In genomic region chr2:192243488-192243887, GRCh38 we compare ENCODE assay signal across 23 cellular contexts. TPM values are rescaled to one million over a fixed set of nuclear protein-coding genes. Genes with fewer than 3 reads are reported as not detected.
DNase-seq lines count a peak whose midpoint lies in the region; ATAC-seq, FAIRE-seq and TF ChIP-seq lines count a peak whose summit lies in the region.
"Had no signal": no experiment of that assay in that cellular context is flagged by ENCODE, and none has a peak within 500 bp of the region (broad histone marks: within the 10 kb centered on the region; RNA-seq: fewer than 3 reads in every experiment).

No MANE protein-coding gene starts in this region.

- no peak overlapping the region for H3K27ac Mint-ChIP-seq in activated T-cell treated with anti-CD3 and anti-CD28 coated beads, Interleukin-2, amount 50 U/mL, for 24 hours

- H3K9me3 Mint-ChIP-seq in activated T-cell treated with anti-CD3 and anti-CD28 coated beads, Interleukin-2, amount 50 U/mL, for 24 hours, result no peaks in the 10 kb centered on the region

- ATAC-seq in HG03469 (IDR thresholded peaks at IDR 0.05; ENCODE audit: unreplicated experiment) (no peak), GM18519 (IDR thresholded peaks at IDR 0.05; ENCODE audit: low FRiP score, unreplicated experiment) (no peak)
- ATAC-seq: heart left ventricle, HepG2 had no signal

- H3K27me3 Mint-ChIP-seq in activated T-cell treated with anti-CD3 and anti-CD28 coated beads, Interleukin-2, amount 50 U/mL, for 24 hours, result peaks cover 3% of the 10 kb centered on the region
- H3K27me3 Mint-ChIP-seq: central memory CD8-positive, alpha-beta T cell had no signal

- no peak for TF ChIP-seq CTCF in bronchial epithelial cell (IDR thresholded peaks at IDR 0.05; ENCODE audit: insufficient read depth, low read length, severe bottlenecking)

- FAIRE-seq in HTR-8/SVneo (lab: Jason Lieb, UNC) (peak; percentile 16), bronchial epithelial cell (lab: Jason Lieb, UNC) (no peak)
- FAIRE-seq: GM18507, HepG2 had no signal

- no peak overlapping the region for H3K4me3 ChIP-seq in bronchial epithelial cell (ENCODE audit: low read depth, low read length)
- H3K4me3 ChIP-seq: adrenal gland, heart left ventricle, vagina had no signal

- H3K4me1 Mint-ChIP-seq in activated T-cell treated with anti-CD3 and anti-CD28 coated beads, Interleukin-2, amount 50 U/mL, for 24 hours (ENCODE audit: low read depth), result no peaks in the 10 kb centered on the region
- H3K4me1 Mint-ChIP-seq: central memory CD8-positive, alpha-beta T cell had no signal

- H3K4me3 Mint-ChIP-seq in activated T-cell treated with anti-CD3 and anti-CD28 coated beads, Interleukin-2, amount 50 U/mL, for 24 hours, result no peak overlapping the region
- H3K4me3 Mint-ChIP-seq: central memory CD8-positive, alpha-beta T cell had no signal

- no peaks in the 10 kb centered on the region for H3K36me3 Mint-ChIP-seq in activated T-cell treated with anti-CD3 and anti-CD28 coated beads, Interleukin-2, amount 50 U/mL, for 24 hours (ENCODE audit: low read depth)

- no peaks in the 10 kb centered on the region for H3K36me3 ChIP-seq in bronchial epithelial cell (ENCODE audit: control insufficient read depth, insufficient read depth, low read length)
- H3K36me3 ChIP-seq: adrenal gland, heart left ventricle, neutrophil, vagina had no signal

- DNase-seq in AG20443 (ENCODE audit: low spot score), result peak; percentile 26
- DNase-seq in HTR-8/SVneo (ENCODE audit: insufficient read length, low spot score), result no peak
- peak; percentile 17 for DNase-seq in bronchial epithelial cell (ENCODE audit: low read depth)
- DNase-seq in myocyte (ENCODE audit: low read depth), result peak; percentile 28
- DNase-seq in NCI-H748 (lab: John Stamatoyannopoulos, UW; ENCODE audit: unreplicated experiment), result no peak
- DNase-seq in activated T-cell treated with anti-CD3 and anti-CD28 coated beads, Interleukin-2, amount 50 U/mL, for 24 hours, result no peak
- DNase-seq: activated CD4-positive, alpha-beta T cell treated with anti-CD3 and anti-CD28 coated beads for 4 hours; activated gamma-delta T cell; adrenal gland; DMS79 treated with DMSO at 0.1 percent for 48 hours; erythroblast; heart left ventricle; MM.1S; NCI-H2029; NCI-H510A had no signal

- H3K27me3 ChIP-seq in bronchial epithelial cell (ENCODE audit: control insufficient read depth, insufficient read depth, low read length), result no peaks in the 10 kb centered on the region
- H3K27me3 ChIP-seq: adrenal gland, heart left ventricle, neutrophil, vagina had no signal

RNA-seq across cellular contexts. Expression of gene TMEFF2, which starts 48.8 kb away (rescaled TPM):
- total RNA-seq in bronchial epithelial cell (not detected in 2 replicates), myocyte (4.8 and 6.5 TPM in 2 replicates)
- 4.4 TPM for polyA plus RNA-seq in myocyte (2012)
- total RNA-seq: HepG2, liver, vagina had no signal
- polyA plus RNA-seq: HepG2 had no signal

Comparison
In these comparisons a context has a peak if more than half of its experiments do, and no peak if none do; other contexts are left out.
1. DNase-seq: peak in AG20443 (single experiment), bronchial epithelial cell (single experiment) and myocyte (single experiment); none in HTR-8/SVneo (single experiment), NCI-H748 (single experiment) and activated T-cell treated with anti-CD3 and anti-CD28 coated beads, Interleukin-2, amount 50 U/mL, for 24 hours (single experiment).